Comparison of ENCODE assay signal across 8 cellular contexts in the genomic region with DNA sequence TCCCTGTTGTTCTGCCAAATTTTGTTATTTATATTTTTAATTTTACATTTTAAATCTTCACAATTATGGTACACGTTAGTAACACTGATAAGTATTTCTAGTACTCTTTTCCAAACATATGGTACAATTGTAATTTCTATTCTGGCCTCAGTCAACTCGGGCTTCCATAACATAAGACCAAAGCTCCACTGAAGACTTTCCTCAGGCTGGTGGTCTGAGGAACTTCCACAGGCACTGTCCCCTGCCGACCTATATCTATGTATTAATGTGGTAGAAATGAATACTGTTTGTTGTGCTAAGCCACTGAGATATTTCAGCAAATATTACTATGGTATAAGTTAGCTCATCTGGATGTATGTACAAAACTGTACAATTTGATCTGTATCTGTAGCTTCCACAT.
"Had no signal": no experiment of that assay in that cellular context is flagged by ENCODE, and none has a peak within 500 bp of the region (broad histone marks: within the 10 kb centered on the region; RNA-seq: fewer than 3 reads in every experiment).

No MANE protein-coding gene starts in this region.

- ATAC-seq: GM23338, HepG2 had no signal

- H2AFZ ChIP-seq: GM23338 had no signal

- H3K27ac ChIP-seq: HL-60 had no signal

- DNase-seq: H9, HCEC 1CT, HFFc6, Kasumi-1, KG1 had no signal

- H3K4me3 ChIP-seq: GM23338 had no signal

- H3K4me2 ChIP-seq: GM23338 had no signal
